ENCODE assay signal across 9 cellular contexts in genomic region chr1:15036101-15036500, GRCh38.
"Had no signal": no experiment of that assay in that cellular context is flagged by ENCODE, and none has a peak within 500 bp of the region (broad histone marks: within the 10 kb centered on the region; RNA-seq: fewer than 3 reads in every experiment).

No MANE protein-coding gene starts in this region.

- H3K27ac ChIP-seq: HL-60 had no signal

- H3K9me3 ChIP-seq: HAP-1 had no signal

- H3K4me3 Mint-ChIP-seq: GM23338, HFFc6, IgD-negative memory B cell had no signal

- H3K4me3 ChIP-seq: GM23338, HAP-1 had no signal

- DNase-seq: H7, HFFc6, KBM-7 had no signal

- H3K4me2 ChIP-seq: GM23338 had no signal

- H2AFZ ChIP-seq: GM23338 had no signal

- H3K9me3 Mint-ChIP-seq: GM23338, HFFc6, IgD-negative memory B cell had no signal

- H3K36me3 ChIP-seq: HAP-1 had no signal

- H3K27ac Mint-ChIP-seq: GM23338, HFFc6, IgD-negative memory B cell had no signal

- ATAC-seq: GM23338, HCT116, HepG2 had no signal
